Comparison of ENCODE assay signal across 21 cellular contexts in genomic region chr5:116478461-116478860, GRCh38.
"Had no signal": no experiment of that assay in that cellular context is flagged by ENCODE, and none has a peak within 500 bp of the region (broad histone marks: within the 10 kb centered on the region; RNA-seq: fewer than 3 reads in every experiment).

No MANE protein-coding gene starts in this region.

- H3K4me1 ChIP-seq: ascending aorta, breast epithelium, gastrocnemius medialis, neural progenitor cell, tibial artery had no signal

- H3K4me2 ChIP-seq: neural progenitor cell had no signal

- H3K27ac ChIP-seq: ascending aorta, breast epithelium, coronary artery, gastrocnemius medialis, heart left ventricle, neural progenitor cell, tibial artery had no signal

- H3K9ac ChIP-seq: neural progenitor cell had no signal

- H3K27me3 ChIP-seq: ascending aorta, breast epithelium, gastrocnemius medialis, heart left ventricle, neural progenitor cell, tibial artery had no signal

- H3K4me3 ChIP-seq: ascending aorta, breast epithelium, coronary artery, gastrocnemius medialis, heart left ventricle, neural progenitor cell, tibial artery had no signal

- H3K36me3 ChIP-seq: gastrocnemius medialis had no signal

- DNase-seq: activated CD4-positive, alpha-beta T cell treated with anti-CD3 and anti-CD28 coated beads, Interleukin-2, amount 50 U/mL, for 1 hour; activated CD8-positive, alpha-beta memory T cell treated with anti-CD3 and anti-CD28 coated beads, Interleukin-2, amount 50 U/mL, for 4 hours; activated effector memory CD4-positive, alpha-beta T cell treated with Interleukin-2 at 50 U/mL for 16 hours; activated naive CD4-positive, alpha-beta T cell treated with anti-CD3 and anti-CD28 coated beads, Interleukin-2, amount 50 U/mL, for 16 hours; activated T-cell treated with anti-CD3 and anti-CD28 coated beads, Interleukin-2, amount 50 U/mL, for 4 hours; gastrocnemius medialis; heart left ventricle; immature natural killer cell; kidney glomerular epithelial cell; left ventricle myocardium superior; naive thymus-derived CD4-positive, alpha-beta T cell; stimulated activated CD4-positive, alpha-beta T cell treated with anti-CD3 and anti-CD28 coated beads, Interleukin-12 subunit alpha, Interleukin-12 subunit beta, amount 100 ng/mL, for 4 hours; stimulated activated CD4-positive, alpha-beta T cell treated with anti-CD3 and anti-CD28 coated beads, Interleukin-2, amount 100 ng/mL, for 24 hours; stimulated activated naive CD8-positive, alpha-beta T cell treated with anti-CD3 and anti-CD28 coated beads, Interleukin-15, Interleukin-2, amounts not matched to agents 100 U/mL and 50 U/mL, for 24 hours; substantia nigra; tibial artery had no signal

- H3K9me3 ChIP-seq: gastrocnemius medialis had no signal

- H2AFZ ChIP-seq: neural progenitor cell had no signal

- ATAC-seq: activated CD4-positive, CD25-positive, alpha-beta regulatory T cell treated with anti-CD3 and anti-CD28 coated beads, Interleukin-2, amount 50 U/mL, for 24 hours; activated T-cell treated with anti-CD3 and anti-CD28 coated beads, Interleukin-2, amount 50 U/mL, for 4 hours; gastrocnemius medialis; heart left ventricle; left ventricle myocardium superior; naive thymus-derived CD4-positive, alpha-beta T cell; stimulated activated naive CD8-positive, alpha-beta T cell treated with anti-CD3 and anti-CD28 coated beads, Interleukin-15, Interleukin-2, amounts not matched to agents 100 U/mL and 50 U/mL, for 24 hours had no signal
